23 cellular contexts compared by ENCODE assay signal in genomic region chr11:60977224-60977623, GRCh38. TPM values are rescaled to one million over a fixed set of nuclear protein-coding genes. Genes with fewer than 3 reads are reported as not detected.
DNase-seq lines count a peak whose midpoint lies in the region; ATAC-seq and TF ChIP-seq lines count a peak whose summit lies in the region.
"Had no signal": no experiment of that assay in that cellular context is flagged by ENCODE, and none has a peak within 500 bp of the region (broad histone marks: within the 10 kb centered on the region; RNA-seq: fewer than 3 reads in every experiment).

No MANE protein-coding gene starts in this region.

- no peaks in the 10 kb centered on the region for H3K9me3 Mint-ChIP-seq in activated CD4-positive, alpha-beta T cell treated with anti-CD3 and anti-CD28 coated beads, Interleukin-2, amount 10 ng/mL, durations not matched to agents 7 days and 5 days
- H3K9me3 Mint-ChIP-seq in CD4-positive, alpha-beta memory T cell: no peaks in the 10 kb centered on the region
- no peaks in the 10 kb centered on the region for H3K9me3 Mint-ChIP-seq in activated T-helper 2 cell treated with anti-CD3 and anti-CD28 coated beads, Interferon-gamma antibody, Interleukin-2, Interleukin-4, amounts not matched to agents 10 μg/mL and 5 μg/mL and 100 μg/mL, durations not matched to agents 14 hours and 24 hours and 36 hours
- H3K9me3 Mint-ChIP-seq in natural killer cell treated with Interleukin-12 subunit alpha and Interleukin-12 subunit beta and Interleukin-15 and Interleukin-18, amount 100 ng/mL, for 72 hours: no peaks in the 10 kb centered on the region
- H3K9me3 Mint-ChIP-seq: IgD-negative memory B cell had no signal

- no peaks in the 10 kb centered on the region for H3K9me3 ChIP-seq in CD4-positive, alpha-beta memory T cell (ENCODE audit: control insufficient read depth in 1 of 2, low read length in 2 of 2)
- H3K9me3 ChIP-seq: gastrocnemius medialis, sigmoid colon, upper lobe of right lung had no signal

- no peaks in the 10 kb centered on the region for H3K27me3 Mint-ChIP-seq in activated CD4-positive, alpha-beta T cell treated with anti-CD3 and anti-CD28 coated beads, Interleukin-2, amount 10 ng/mL, durations not matched to agents 7 days and 5 days
- no peaks in the 10 kb centered on the region for H3K27me3 Mint-ChIP-seq in CD4-positive, alpha-beta memory T cell
- no peaks in the 10 kb centered on the region for H3K27me3 Mint-ChIP-seq in activated T-helper 2 cell treated with anti-CD3 and anti-CD28 coated beads, Interferon-gamma antibody, Interleukin-2, Interleukin-4, amounts not matched to agents 10 μg/mL and 5 μg/mL and 100 μg/mL, durations not matched to agents 14 hours and 24 hours and 36 hours (ENCODE audit: low read depth)
- H3K27me3 Mint-ChIP-seq in natural killer cell treated with Interleukin-12 subunit alpha and Interleukin-12 subunit beta and Interleukin-15 and Interleukin-18, amount 100 ng/mL, for 72 hours: no peaks in the 10 kb centered on the region
- H3K27me3 Mint-ChIP-seq: IgD-negative memory B cell had no signal

- no peak for ATAC-seq in natural killer cell treated with Interleukin-12 subunit alpha and Interleukin-12 subunit beta and Interleukin-15 and Interleukin-18, amount 100 ng/mL, for 72 hours
- ATAC-seq in GM21619 (IDR thresholded peaks at IDR 0.05; ENCODE audit: unreplicated experiment) (no peak), GM19328 (IDR thresholded peaks at IDR 0.05; ENCODE audit: unreplicated experiment) (no peak)
- ATAC-seq: esophagus mucosa, gastrocnemius medialis, upper lobe of right lung had no signal

- intact Hi-C loops in CD4-positive, alpha-beta memory T cell (cut with micrococcal nuclease): no loop called here
- intact Hi-C loops in activated T-helper 2 cell treated with anti-CD3 and anti-CD28 coated beads, Interferon-gamma antibody, Interleukin-2, Interleukin-4, amounts not matched to agents 10 μg/mL and 5 μg/mL and 100 μg/mL, durations not matched to agents 14 hours and 24 hours and 36 hours (cut with micrococcal nuclease): no loop called here

- POLR2A ChIA-PET in activated CD4-positive, alpha-beta T cell treated with anti-CD3 and anti-CD28 coated beads, Interleukin-2, amount 10 ng/mL, durations not matched to agents 7 days and 5 days (lab: Charles Lee): interaction anchor here (1.4 kb wide), 1 partner anchor 9 kb away, joined by 4 read pairs; no protein-coding TSS in a partner anchor
- POLR2A ChIA-PET in CD4-positive, alpha-beta memory T cell (lab: Charles Lee; ENCODE audit: partially characterized antibody): interaction anchor here (0.8 to 7.9 kb wide), 16 partner anchors 39 to 153 kb away, joined by 3 to 133 read pairs (median 6); partner anchors contain the start of gene CD5

- no peak for DNase-seq in activated CD4-positive, alpha-beta T cell treated with anti-CD3 and anti-CD28 coated beads, Interleukin-2, amount 10 ng/mL, durations not matched to agents 7 days and 5 days
- no peak for DNase-seq in activated CD4-positive, alpha-beta T cell treated with anti-CD3 and anti-CD28 coated beads, Interleukin-2, amount 50 U/mL, for 48 hours
- no peak for DNase-seq in CD4-positive, alpha-beta memory T cell
- DNase-seq in activated T-helper 2 cell treated with anti-CD3 and anti-CD28 coated beads, Interferon-gamma antibody, Interleukin-2, Interleukin-4, amounts not matched to agents 10 μg/mL and 5 μg/mL and 100 μg/mL, durations not matched to agents 14 hours and 24 hours and 36 hours (ENCODE audit: low spot score): no peak
- no peak for DNase-seq in natural killer cell treated with Interleukin-12 subunit alpha and Interleukin-12 subunit beta and Interleukin-15 and Interleukin-18, amount 100 ng/mL, for 72 hours (ENCODE audit: low spot score)
- no peak for DNase-seq in GM10266 (ENCODE audit: extremely low spot score)
- DNase-seq: amygdala; caudate nucleus; gastrocnemius medialis; kidney glomerular epithelial cell; NCI-H187; NCI-H2227 treated with DMSO at 0.1 percent for 48 hours; PC-9; sigmoid colon; stimulated activated CD4-positive, alpha-beta T cell treated with anti-CD3 and anti-CD28 coated beads, Interleukin-1b, Interleukin-23, amount 100 ng/mL, for 48 hours; upper lobe of right lung had no signal

- peak overlapping the region; percentile 92 for H3K27ac ChIP-seq in CD4-positive, alpha-beta memory T cell (ENCODE audit: low read depth, low read length)
- H3K27ac ChIP-seq: C4-2B, gastrocnemius medialis, parathyroid adenoma, PC-9, sigmoid colon, upper lobe of right lung had no signal

- H3K27ac Mint-ChIP-seq in activated CD4-positive, alpha-beta T cell treated with anti-CD3 and anti-CD28 coated beads, Interleukin-2, amount 10 ng/mL, durations not matched to agents 7 days and 5 days: peak overlapping the region; percentile 95
- H3K27ac Mint-ChIP-seq in CD4-positive, alpha-beta memory T cell: peak overlapping the region; percentile 88 to 100 (median 97)
- H3K27ac Mint-ChIP-seq in activated T-helper 2 cell treated with anti-CD3 and anti-CD28 coated beads, Interferon-gamma antibody, Interleukin-2, Interleukin-4, amounts not matched to agents 10 μg/mL and 5 μg/mL and 100 μg/mL, durations not matched to agents 14 hours and 24 hours and 36 hours: peak overlapping the region; percentile 89
- H3K27ac Mint-ChIP-seq in natural killer cell treated with Interleukin-12 subunit alpha and Interleukin-12 subunit beta and Interleukin-15 and Interleukin-18, amount 100 ng/mL, for 72 hours: peak overlapping the region; percentile 76 to 87
- H3K27ac Mint-ChIP-seq: IgD-negative memory B cell had no signal

- H3K36me3 Mint-ChIP-seq in activated CD4-positive, alpha-beta T cell treated with anti-CD3 and anti-CD28 coated beads, Interleukin-2, amount 10 ng/mL, durations not matched to agents 7 days and 5 days (ENCODE audit: low read depth): peaks cover 86% of the 10 kb centered on the region
- H3K36me3 Mint-ChIP-seq in CD4-positive, alpha-beta memory T cell: peaks cover 57 to 80% of the 10 kb centered on the region in 2 donors
- peaks cover 91% of the 10 kb centered on the region for H3K36me3 Mint-ChIP-seq in activated T-helper 2 cell treated with anti-CD3 and anti-CD28 coated beads, Interferon-gamma antibody, Interleukin-2, Interleukin-4, amounts not matched to agents 10 μg/mL and 5 μg/mL and 100 μg/mL, durations not matched to agents 14 hours and 24 hours and 36 hours (ENCODE audit: low read depth)
- H3K36me3 Mint-ChIP-seq in natural killer cell treated with Interleukin-12 subunit alpha and Interleukin-12 subunit beta and Interleukin-15 and Interleukin-18, amount 100 ng/mL, for 72 hours: no peaks in the 10 kb centered on the region
- H3K36me3 Mint-ChIP-seq: IgD-negative memory B cell had no signal

- H3K4me1 Mint-ChIP-seq in activated CD4-positive, alpha-beta T cell treated with anti-CD3 and anti-CD28 coated beads, Interleukin-2, amount 10 ng/mL, durations not matched to agents 7 days and 5 days: peaks cover 69% of the 10 kb centered on the region
- peaks cover 42 to 89% (median 64%) of the 10 kb centered on the region in 4 donors for H3K4me1 Mint-ChIP-seq in CD4-positive, alpha-beta memory T cell
- H3K4me1 Mint-ChIP-seq in activated T-helper 2 cell treated with anti-CD3 and anti-CD28 coated beads, Interferon-gamma antibody, Interleukin-2, Interleukin-4, amounts not matched to agents 10 μg/mL and 5 μg/mL and 100 μg/mL, durations not matched to agents 14 hours and 24 hours and 36 hours (ENCODE audit: low read depth): peaks cover 60% of the 10 kb centered on the region
- peaks cover 34 to 40% of the 10 kb centered on the region in 2 donors for H3K4me1 Mint-ChIP-seq in natural killer cell treated with Interleukin-12 subunit alpha and Interleukin-12 subunit beta and Interleukin-15 and Interleukin-18, amount 100 ng/mL, for 72 hours (ENCODE audit: low read depth in 2 of 2)

- CTCF ChIA-PET in activated CD4-positive, alpha-beta T cell treated with anti-CD3 and anti-CD28 coated beads, Interleukin-2, amount 10 ng/mL, durations not matched to agents 7 days and 5 days (lab: Charles Lee): interaction anchor here (0.5 to 1.8 kb wide), 10 partner anchors 9 to 151 kb away, joined by 3 to 5 read pairs (median 3); no protein-coding TSS in a partner anchor
- CTCF ChIA-PET in CD4-positive, alpha-beta memory T cell (lab: Charles Lee; ENCODE audit: partially characterized antibody): interaction anchor here (0.8 to 1.7 kb wide), 8 partner anchors 14 to 135 kb away, joined by 3 to 10 read pairs (median 3); no protein-coding TSS in a partner anchor

- H3K4me3 ChIP-seq in CD4-positive, alpha-beta memory T cell (ENCODE audit: low read length in 2 of 2): no peak overlapping the region
- H3K4me3 ChIP-seq: gastrocnemius medialis, PC-9, sigmoid colon, upper lobe of right lung had no signal

- H3K4me1 ChIP-seq in CD4-positive, alpha-beta memory T cell (ENCODE audit: insufficient read depth, low read length): peaks cover 75% of the 10 kb centered on the region
- H3K4me1 ChIP-seq: gastrocnemius medialis, parathyroid adenoma, sigmoid colon had no signal

- H3K36me3 ChIP-seq in CD4-positive, alpha-beta memory T cell (ENCODE audit: insufficient read depth, low read length): peaks cover 20% of the 10 kb centered on the region
- H3K36me3 ChIP-seq: gastrocnemius medialis, sigmoid colon, upper lobe of right lung had no signal

- peak overlapping the region; percentile 71 for H3K4me3 Mint-ChIP-seq in activated CD4-positive, alpha-beta T cell treated with anti-CD3 and anti-CD28 coated beads, Interleukin-2, amount 10 ng/mL, durations not matched to agents 7 days and 5 days
- H3K4me3 Mint-ChIP-seq in CD4-positive, alpha-beta memory T cell: peak overlapping the region; percentile 77 to 98 (median 86)
- H3K4me3 Mint-ChIP-seq in activated T-helper 2 cell treated with anti-CD3 and anti-CD28 coated beads, Interferon-gamma antibody, Interleukin-2, Interleukin-4, amounts not matched to agents 10 μg/mL and 5 μg/mL and 100 μg/mL, durations not matched to agents 14 hours and 24 hours and 36 hours (ENCODE audit: low read depth): peak overlapping the region; percentile 85
- peak overlapping the region; percentile 72 for H3K4me3 Mint-ChIP-seq in natural killer cell treated with Interleukin-12 subunit alpha and Interleukin-12 subunit beta and Interleukin-15 and Interleukin-18, amount 100 ng/mL, for 72 hours

- no peaks in the 10 kb centered on the region for H3K27me3 ChIP-seq in CD4-positive, alpha-beta memory T cell (ENCODE audit: insufficient read depth, low read length)
- H3K27me3 ChIP-seq: gastrocnemius medialis, sigmoid colon, upper lobe of right lung had no signal

- no peak for TF ChIP-seq CTCF in GM10266 (IDR thresholded peaks at IDR 0.05; ENCODE audit: control insufficient read depth, insufficient read depth, low read depth, missing control alignments)

RNA-seq across cellular contexts. Expression of gene CD6, which starts 5.7 kb away (rescaled TPM):
- 100 to 1,000 TPM; 368 to 402 TPM for total RNA-seq in activated CD4-positive, alpha-beta T cell treated with anti-CD3 and anti-CD28 coated beads, Interleukin-2, amount 10 ng/mL, durations not matched to agents 7 days and 5 days
- 100 to 1,000 TPM; 414 to 428 TPM for total RNA-seq in CD4-positive, alpha-beta memory T cell
- 100 to 1,000 TPM; 281 to 298 TPM for polyA plus RNA-seq in CD4-positive, alpha-beta memory T cell
- total RNA-seq in activated T-helper 2 cell treated with anti-CD3 and anti-CD28 coated beads, Interferon-gamma antibody, Interleukin-2, Interleukin-4, amounts not matched to agents 10 μg/mL and 5 μg/mL and 100 μg/mL, durations not matched to agents 14 hours and 24 hours and 36 hours: 308 and 327 TPM in 2 replicates
- 10 to 100 TPM in 1 of 2 donors, 1 to 10 TPM in 1; 5.9 to 44.0 TPM for total RNA-seq in natural killer cell treated with Interleukin-12 subunit alpha and Interleukin-12 subunit beta and Interleukin-15 and Interleukin-18, amount 100 ng/mL, for 72 hours
- total RNA-seq: A673 had no signal

RNA-seq across cellular contexts. Expression of gene SLC15A3, which starts 25.2 kb away (rescaled TPM):
- total RNA-seq in activated CD4-positive, alpha-beta T cell treated with anti-CD3 and anti-CD28 coated beads, Interleukin-2, amount 10 ng/mL, durations not matched to agents 7 days and 5 days: 1 to 10 TPM; 4.0 to 4.2 TPM
- 1 to 10 TPM; 4.6 to 5.4 TPM for total RNA-seq in CD4-positive, alpha-beta memory T cell
- under 1 TPM in 1 of 2 donors, not detected in 1; 0.29 TPM for polyA plus RNA-seq in CD4-positive, alpha-beta memory T cell
- 2.1 and 2.2 TPM in 2 replicates for total RNA-seq in activated T-helper 2 cell treated with anti-CD3 and anti-CD28 coated beads, Interferon-gamma antibody, Interleukin-2, Interleukin-4, amounts not matched to agents 10 μg/mL and 5 μg/mL and 100 μg/mL, durations not matched to agents 14 hours and 24 hours and 36 hours
- 1 to 10 TPM; 1.2 to 5.0 TPM for total RNA-seq in natural killer cell treated with Interleukin-12 subunit alpha and Interleukin-12 subunit beta and Interleukin-15 and Interleukin-18, amount 100 ng/mL, for 72 hours
- total RNA-seq: A673 had no signal

RNA-seq across cellular contexts. Expression of gene TMEM132A, which starts 53.0 kb away (rescaled TPM):
- under 1 TPM; 0.40 to 0.47 TPM for total RNA-seq in activated CD4-positive, alpha-beta T cell treated with anti-CD3 and anti-CD28 coated beads, Interleukin-2, amount 10 ng/mL, durations not matched to agents 7 days and 5 days
- under 1 TPM; 0.78 to 0.93 TPM for total RNA-seq in CD4-positive, alpha-beta memory T cell
- not detected for polyA plus RNA-seq in CD4-positive, alpha-beta memory T cell
- 1.1 and 1.2 TPM in 2 replicates for total RNA-seq in activated T-helper 2 cell treated with anti-CD3 and anti-CD28 coated beads, Interferon-gamma antibody, Interleukin-2, Interleukin-4, amounts not matched to agents 10 μg/mL and 5 μg/mL and 100 μg/mL, durations not matched to agents 14 hours and 24 hours and 36 hours
- under 1 TPM in 1 of 2 donors, not detected in 1; 0.10 TPM for total RNA-seq in natural killer cell treated with Interleukin-12 subunit alpha and Interleukin-12 subunit beta and Interleukin-15 and Interleukin-18, amount 100 ng/mL, for 72 hours
